ENCODE assay signal across 2 cellular contexts in genomic region chr19:14393303-14393702, GRCh38.
TF ChIP-seq lines count a peak whose summit lies in the region.

No MANE protein-coding gene starts in this region.

TF ChIP-seq in H1, 55 proteins besides CTCF, POLR2A, EP300 and RAD21:
- no peak for TF ChIP-seq BRCA1 (IDR thresholded peaks at IDR 0.05; ENCODE audit: low read depth, low read length)
- no peak for TF ChIP-seq RNF2 (IDR thresholded peaks at IDR 0.05; ENCODE audit: borderline replicate concordance, low read depth, low read length, missing control alignments, poor library complexity, severe bottlenecking)
- TF ChIP-seq NANOG (IDR thresholded peaks at IDR 0.05; ENCODE audit: insufficient read depth, low read depth, low read length, poor library complexity, severe bottlenecking) = no peak
- no peak for TF ChIP-seq SUZ12 (IDR thresholded peaks at IDR 0.05; ENCODE audit: low read length)
- TF ChIP-seq JUND (IDR thresholded peaks at IDR 0.05; ENCODE audit: low read length) = no peak
- no peak for TF ChIP-seq RFX5 (IDR thresholded peaks at IDR 0.05; ENCODE audit: borderline replicate concordance, low read depth, low read length)
- TF ChIP-seq SP4 (IDR thresholded peaks at IDR 0.05; ENCODE audit: low read length) = no peak
- TF ChIP-seq MAFK (IDR thresholded peaks at IDR 0.05; ENCODE audit: low read depth, low read length) = no peak
- no peak for TF ChIP-seq CHD2 (IDR thresholded peaks at IDR 0.05; ENCODE audit: low read length)
- no peak for TF ChIP-seq USF2 (IDR thresholded peaks at IDR 0.05; ENCODE audit: low read length)
- TF ChIP-seq CEBPB (IDR thresholded peaks at IDR 0.05; ENCODE audit: low read depth, low read length) = no peak
- TF ChIP-seq EZH2 (IDR thresholded peaks at IDR 0.05; ENCODE audit: low read depth, low read length, severe bottlenecking) = no peak
- TF ChIP-seq JUN (IDR thresholded peaks at IDR 0.05; ENCODE audit: low read depth, low read length) = no peak
- no peak for TF ChIP-seq KDM4A (IDR thresholded peaks at IDR 0.05; ENCODE audit: low read depth, low read length, severe bottlenecking)
- no peak for TF ChIP-seq SIN3A (conservative IDR thresholded peaks at IDR 0.05 in 1 of 2, IDR thresholded peaks at IDR 0.05 in 1 of 2; ENCODE audit: low read depth in 1 of 2, low read length in 2 of 2)
- TF ChIP-seq CBX8 (IDR thresholded peaks at IDR 0.05; ENCODE audit: borderline replicate concordance, low read depth, low read length) = no peak
TF ChIP-seq in H1: peak in this region for 0.

TF ChIP-seq in SK-N-SH, 30 proteins besides CTCF, POLR2A, EP300 and RAD21:
- TF ChIP-seq NFIC (IDR thresholded peaks at IDR 0.05; ENCODE audit: borderline replicate concordance) (no peak), YY1 (IDR thresholded peaks at IDR 0.05; ENCODE audit: low read depth) (no peak), USF1 (IDR thresholded peaks at IDR 0.05; ENCODE audit: borderline replicate concordance, low read depth) (no peak), EZH2phosphoT487 (IDR thresholded peaks at IDR 0.05; ENCODE audit: borderline replicate concordance, low read depth) (no peak), FOSL2 (IDR thresholded peaks at IDR 0.05; ENCODE audit: borderline replicate concordance, low read depth) (no peak), SIN3A (IDR thresholded peaks at IDR 0.05; ENCODE audit: borderline replicate concordance, low read depth, low read length) (no peak), MEF2A (IDR thresholded peaks at IDR 0.05; ENCODE audit: borderline replicate concordance, low read depth) (no peak), FOXM1 (IDR thresholded peaks at IDR 0.05; ENCODE audit: low read depth) (no peak), JUND (IDR thresholded peaks at IDR 0.05) (no peak), NRF1 (IDR thresholded peaks at IDR 0.05; ENCODE audit: low read depth, low read length) (no peak)
